In the genomic region with DNA sequence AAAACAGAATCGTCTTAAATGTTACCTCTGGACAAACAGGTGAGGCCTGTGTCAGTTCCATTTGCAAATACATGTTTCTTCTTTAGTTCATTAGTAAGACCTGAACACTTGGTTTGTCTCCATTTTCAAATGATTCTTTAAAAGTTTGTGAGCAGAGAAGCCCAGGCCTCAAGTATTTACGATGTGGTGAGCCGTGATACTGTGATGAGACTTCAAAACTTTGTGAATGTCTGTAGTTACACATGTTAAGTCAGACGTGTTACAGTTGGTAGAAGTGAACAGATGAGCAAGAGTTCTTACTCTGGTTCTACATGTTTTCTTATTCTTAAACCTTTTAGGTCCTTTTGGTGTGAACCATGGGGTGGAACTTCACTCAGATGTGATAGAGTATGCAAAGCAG, we compare ENCODE assay signal across 26 cellular contexts.
"Had no signal": no experiment of that assay in that cellular context is flagged by ENCODE, and none has a peak within 500 bp of the region (broad histone marks: within the 10 kb centered on the region; RNA-seq: fewer than 3 reads in every experiment).

No MANE protein-coding gene starts in this region.

- DNase-seq: activated CD4-positive, alpha-beta memory T cell treated with anti-CD3 and anti-CD28 coated beads, Interleukin-2, amount 10 ng/mL, durations not matched to agents 7 days and 5 days; activated CD4-positive, alpha-beta T cell treated with anti-CD3 and anti-CD28 coated beads, Interleukin-2, amount 10 ng/mL, durations not matched to agents 7 days and 5 days; activated CD4-positive, CD25-positive, alpha-beta regulatory T cell; activated CD8-positive, alpha-beta memory T cell treated with anti-CD3 and anti-CD28 coated beads, Interleukin-2, amount 50 U/mL, for 4 hours; activated gamma-delta T cell treated with Interleukin-2 at 50 U/mL for 16 hours; activated naive CD4-positive, alpha-beta T cell treated with anti-CD3 and anti-CD28 coated beads, Interleukin-2, amount 10 ng/mL, durations not matched to agents 7 days and 5 days; activated T-cell treated with anti-CD3 and anti-CD28 coated beads, Interleukin-2, amount 50 U/mL, for 72 hours; amygdala; MG63; MV-4-11; NCI-H1092 treated with DMSO at 0.1 percent for 48 hours; NCI-H1417 treated with DMSO at 0.1 percent for 48 hours; NCI-H1694; NCI-H2029; NCI-H2107; NCI-H2171 treated with DMSO at 0.1 percent for 48 hours; NCI-H226; NCI-H526; NCI-H82; SK-N-SH; T-helper 1 cell had no signal

- H3K9me3 Mint-ChIP-seq: activated CD4-positive, alpha-beta memory T cell treated with anti-CD3 and anti-CD28 coated beads, Interleukin-2, amount 10 ng/mL, durations not matched to agents 7 days and 5 days; activated CD4-positive, alpha-beta T cell treated with anti-CD3 and anti-CD28 coated beads, Interleukin-2, amount 10 ng/mL, durations not matched to agents 7 days and 5 days; activated naive CD4-positive, alpha-beta T cell treated with anti-CD3 and anti-CD28 coated beads, Interleukin-2, amount 10 ng/mL, durations not matched to agents 7 days and 5 days; activated T-cell treated with anti-CD3 and anti-CD28 coated beads, Interleukin-2, amount 50 U/mL, for 72 hours; activated T-helper 2 cell treated with anti-CD3 and anti-CD28 coated beads, Interferon-gamma antibody, Interleukin-2, Interleukin-4, amounts not matched to agents 10 μg/mL and 5 μg/mL and 100 μg/mL, durations not matched to agents 14 hours and 24 hours and 36 hours; brain had no signal

- H3K27me3 Mint-ChIP-seq: activated CD4-positive, alpha-beta memory T cell treated with anti-CD3 and anti-CD28 coated beads, Interleukin-2, amount 10 ng/mL, durations not matched to agents 7 days and 5 days; activated CD4-positive, alpha-beta T cell treated with anti-CD3 and anti-CD28 coated beads, Interleukin-2, amount 10 ng/mL, durations not matched to agents 7 days and 5 days; activated naive CD4-positive, alpha-beta T cell treated with anti-CD3 and anti-CD28 coated beads, Interleukin-2, amount 10 ng/mL, durations not matched to agents 7 days and 5 days; brain had no signal

- H3K4me3 Mint-ChIP-seq: activated CD4-positive, alpha-beta memory T cell treated with anti-CD3 and anti-CD28 coated beads, Interleukin-2, amount 10 ng/mL, durations not matched to agents 7 days and 5 days; activated CD4-positive, alpha-beta T cell treated with anti-CD3 and anti-CD28 coated beads, Interleukin-2, amount 10 ng/mL, durations not matched to agents 7 days and 5 days; activated naive CD4-positive, alpha-beta T cell treated with anti-CD3 and anti-CD28 coated beads, Interleukin-2, amount 10 ng/mL, durations not matched to agents 7 days and 5 days; activated T-cell treated with anti-CD3 and anti-CD28 coated beads, Interleukin-2, amount 50 U/mL, for 72 hours; brain had no signal

- ATAC-seq: activated T-cell treated with anti-CD3 and anti-CD28 coated beads, Interleukin-2, amount 50 U/mL, for 72 hours; Right ventricle myocardium inferior had no signal

- H3K9me3 ChIP-seq: MG63, SK-N-SH had no signal

- H3K4me3 ChIP-seq: MG63 had no signal

- H3K9ac ChIP-seq: KMS-11, SK-N-SH had no signal

- H3K27me3 ChIP-seq: MG63 had no signal

- H3K27ac Mint-ChIP-seq: activated CD4-positive, alpha-beta memory T cell treated with anti-CD3 and anti-CD28 coated beads, Interleukin-2, amount 10 ng/mL, durations not matched to agents 7 days and 5 days; activated CD4-positive, alpha-beta T cell treated with anti-CD3 and anti-CD28 coated beads, Interleukin-2, amount 10 ng/mL, durations not matched to agents 7 days and 5 days; activated naive CD4-positive, alpha-beta T cell treated with anti-CD3 and anti-CD28 coated beads, Interleukin-2, amount 10 ng/mL, durations not matched to agents 7 days and 5 days; activated T-cell treated with anti-CD3 and anti-CD28 coated beads, Interleukin-2, amount 50 U/mL, for 72 hours; activated T-helper 2 cell treated with anti-CD3 and anti-CD28 coated beads, Interferon-gamma antibody, Interleukin-2, Interleukin-4, amounts not matched to agents 10 μg/mL and 5 μg/mL and 100 μg/mL, durations not matched to agents 14 hours and 24 hours and 36 hours; brain had no signal

- H3K27ac ChIP-seq: KMS-11, VCaP had no signal

- H3K4me2 ChIP-seq: KMS-11, SK-N-SH had no signal
